In the genomic region with DNA sequence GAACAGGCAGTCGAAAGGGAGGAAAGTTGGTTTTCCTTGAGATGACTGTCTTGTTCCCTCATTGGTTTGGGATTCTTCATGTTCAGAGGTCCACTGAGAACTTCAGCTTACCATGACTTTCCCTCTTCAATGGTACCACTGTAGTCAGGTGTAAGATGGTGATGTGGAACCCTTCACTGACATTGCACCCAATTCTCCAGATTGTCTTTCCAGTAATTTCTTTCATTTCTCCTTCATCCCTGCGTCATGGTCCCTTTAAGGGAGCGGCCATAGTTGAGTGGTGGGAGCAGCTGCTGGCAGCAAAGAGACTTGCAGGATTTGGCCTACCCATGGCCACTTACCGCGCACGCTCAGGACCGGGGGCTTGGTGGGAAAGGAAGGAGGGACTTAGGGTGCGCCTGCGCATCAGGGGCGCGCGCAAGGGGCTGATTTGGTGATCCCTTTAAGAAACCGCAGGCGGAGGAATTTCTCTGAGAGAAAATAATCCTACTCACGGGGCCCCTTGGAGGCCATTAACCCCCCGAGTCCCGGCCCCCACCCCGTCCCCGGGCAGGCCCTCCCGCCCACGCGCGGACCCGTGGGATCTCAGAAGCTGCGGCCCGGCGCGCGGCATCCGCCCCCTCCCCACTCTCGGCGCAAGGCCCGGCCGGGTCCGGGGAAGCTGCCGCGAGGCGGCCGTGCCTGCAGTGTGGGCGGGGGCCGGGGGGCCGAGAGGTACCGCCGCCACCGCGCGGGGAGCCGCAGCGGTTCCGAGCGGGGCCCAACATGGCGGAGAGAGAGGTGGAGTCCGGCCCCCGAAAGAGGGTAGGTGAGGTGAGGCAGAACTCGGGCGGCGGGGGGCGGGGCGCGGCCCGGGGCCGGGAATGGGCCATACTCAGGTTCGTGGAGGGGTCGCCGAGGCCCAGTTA, we compare ENCODE assay signal across 8 cellular contexts. TPM values are rescaled to one million over a fixed set of nuclear protein-coding genes. Genes with fewer than 3 reads are reported as not detected.
A peak's percentile ranks its signal among the peaks of the same experiment; 100 is the strongest.
DNase-seq lines count a peak whose midpoint lies in the region; ATAC-seq and TF ChIP-seq lines count a peak whose summit lies in the region.

Gene ZMYM4, plus strand, starts transcription at position 428 of the 908 bp plus-strand sequence. Its CDS starts 338 bp downstream, at position 766.

- ATAC-seq in GM21447 (IDR thresholded peaks at IDR 0.05; ENCODE audit: unreplicated experiment) = peak; percentile 84

- peak within 1 kb of the TSS; percentile 76 for H3K4me3 ChIP-seq in epithelial cell of proximal tubule (ENCODE audit: low read depth, low read length)

- peak; percentile 96 for DNase-seq in D341Med (ENCODE audit: low spot score)
- DNase-seq in HuH-7.5 (ENCODE audit: low spot score) = peak; percentile 90
- peak; percentile 58 for DNase-seq in OCI-M2 (lab: John Stamatoyannopoulos, UW; ENCODE audit: unreplicated experiment)
- peak; percentile 87 for DNase-seq in activated T-cell treated with anti-CD3 and anti-CD28 coated beads for 48 hours (ENCODE audit: low read depth)
- DNase-seq in epithelial cell of proximal tubule (ENCODE audit: low read depth) = peak; percentile 84
- peak; percentile 93 for DNase-seq in mucosa of gallbladder (ENCODE audit: low spot score)
- DNase-seq in stimulated activated CD8-positive, alpha-beta memory T cell treated with anti-CD3 and anti-CD28 coated beads, Interleukin-4, amount 100 ng/mL, for 4 hours (ENCODE audit: low read depth in 2 of 2, low spot score in 1 of 2) = peak; percentile 67 to 78

- peak; percentile 10 for TF ChIP-seq CTCF in epithelial cell of proximal tubule (conservative IDR thresholded peaks at IDR 0.05; ENCODE audit: low read depth, low read length)

RNA-seq across cellular contexts. Expression of gene ZMYM4, which starts in this region (rescaled TPM):
- 19.8 and 28.6 TPM in 2 replicates for total RNA-seq in epithelial cell of proximal tubule
- 55.5 TPM for total RNA-seq in mucosa of gallbladder

Comparison
In these comparisons a context has a peak if more than half of its experiments do, and no peak if none do; other contexts are left out.
1. Peak in every context shown above with its lines: DNase-seq, ATAC-seq and H3K4me3 ChIP-seq.